In the genomic region with DNA sequence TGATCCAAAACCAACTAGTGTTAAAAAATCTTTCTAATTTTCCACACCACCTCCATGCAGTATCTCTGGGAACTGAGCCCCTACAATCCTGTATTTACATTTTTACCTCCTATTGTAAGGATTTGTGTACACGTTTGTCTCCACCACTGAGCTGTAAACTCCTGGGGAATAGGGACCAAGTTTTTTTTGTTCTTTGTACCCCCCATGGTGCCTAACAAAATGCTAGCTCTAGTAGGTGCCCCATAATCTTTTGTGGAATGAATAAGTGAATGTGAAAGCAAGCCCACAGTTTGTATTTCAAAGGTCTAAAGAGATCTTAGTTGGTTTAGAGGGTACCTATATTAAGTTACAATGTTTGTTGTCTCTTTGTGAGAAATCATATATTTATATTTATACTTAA, we compare ENCODE assay signal across 9 cellular contexts. TPM values are rescaled to one million over a fixed set of nuclear protein-coding genes. Genes with fewer than 3 reads are reported as not detected.
DNase-seq lines count a peak whose midpoint lies in the region; ATAC-seq and TF ChIP-seq lines count a peak whose summit lies in the region.
"Had no signal": no experiment of that assay in that cellular context is flagged by ENCODE, and none has a peak within 500 bp of the region (broad histone marks: within the 10 kb centered on the region; RNA-seq: fewer than 3 reads in every experiment).

No MANE protein-coding gene starts in this region.

- DNase-seq in NCI-H1417 (lab: John Stamatoyannopoulos, UW) (peak in 2 of 3 experiments; percentile 25 to 60), NCI-H1417 treated with DMSO at 0.1 percent for 48 hours (lab: John Stamatoyannopoulos, UW) (no peak), MCF 10A (ENCODE audit: unreplicated experiment) (no peak), mesendoderm (no peak), suprapubic skin (ENCODE audit: low spot score in 2 of 2) (no peak), NCI-H510A (lab: John Stamatoyannopoulos, UW) (no peak)
- DNase-seq in activated naive CD4-positive, alpha-beta T cell (lab: John Stamatoyannopoulos, UW), result no peak
- DNase-seq: 8988T had no signal

- no peak overlapping the region for H2BK5ac ChIP-seq in mesendoderm (ENCODE audit: low read length)

- H3K27ac Mint-ChIP-seq in MCF 10A (ENCODE audit: low read depth, unreplicated experiment), result no peak overlapping the region

- no CpG with 5 or more reads among the region's 1 CpG for WGBS in mesendoderm (ENCODE audit: extremely low coverage, insufficient coverage, low lambda C conversion rate)
- 69% methylated on average over 1 of the region's 1 CpG for WGBS in suprapubic skin

- peaks cover 4% of the 10 kb centered on the region for H3K79me1 ChIP-seq in mesendoderm (ENCODE audit: low read length)

- no peaks in the 10 kb centered on the region for H3K36me3 ChIP-seq in mesendoderm (ENCODE audit: control insufficient read depth, insufficient read depth, low read length)
- no peaks in the 10 kb centered on the region for H3K36me3 ChIP-seq in suprapubic skin

- POLR2A ChIA-PET in MCF 10A (lab: Yijun Ruan, JAX), result interaction anchor here (0.6 to 4.6 kb wide), 8 partner anchors 9 to 59 kb away, joined by 3 to 70 read pairs (median 13); no protein-coding TSS in a partner anchor

- TF ChIP-seq POLR2A in suprapubic skin (IDR thresholded peaks at IDR 0.05), result no peak

- H3K4me3 ChIP-seq in mesendoderm (ENCODE audit: low read length) (no peak overlapping the region), suprapubic skin (peak overlapping the region; percentile 74)

- H3K4me3 Mint-ChIP-seq in MCF 10A (ENCODE audit: unreplicated experiment), result peak overlapping the region; percentile 91

- no peak overlapping the region for H4K8ac ChIP-seq in mesendoderm (ENCODE audit: low read depth, low read length)

- H3K4ac ChIP-seq in mesendoderm (ENCODE audit: low read depth, low read length), result no peak overlapping the region

- H3K36me3 Mint-ChIP-seq in MCF 10A (ENCODE audit: insufficient read depth, unreplicated experiment), result no peaks in the 10 kb centered on the region

- no peak overlapping the region for H3K4me2 ChIP-seq in mesendoderm (ENCODE audit: low read length)

- H3K4me1 ChIP-seq in mesendoderm (ENCODE audit: control insufficient read depth, low read depth, low read length) (peaks cover 5% of the 10 kb centered on the region), suprapubic skin (peaks cover 38% of the 10 kb centered on the region)

- H3K27me3 Mint-ChIP-seq in MCF 10A (ENCODE audit: insufficient read depth, unreplicated experiment), result no peaks in the 10 kb centered on the region

- no peak overlapping the region for H2AK5ac ChIP-seq in mesendoderm (ENCODE audit: low read length)

- H3K79me2 ChIP-seq in mesendoderm (ENCODE audit: control insufficient read depth, insufficient read depth, low read length), result peaks cover 25% of the 10 kb centered on the region

- H3K4me1 Mint-ChIP-seq in MCF 10A (ENCODE audit: insufficient read depth, unreplicated experiment), result peaks cover 19% of the 10 kb centered on the region

- no peaks in the 10 kb centered on the region for H3K9me3 Mint-ChIP-seq in MCF 10A (ENCODE audit: unreplicated experiment)

- peak overlapping the region; percentile 80 for H2BK15ac ChIP-seq in mesendoderm (replicated peaks; ENCODE audit: low read depth)

- H2BK120ac ChIP-seq in mesendoderm (ENCODE audit: low read depth, low read length), result no peak overlapping the region

- no peak for TF ChIP-seq CTCF in MCF 10A (IDR thresholded peaks at IDR 0.05; ENCODE audit: unreplicated experiment)
- TF ChIP-seq CTCF in suprapubic skin (IDR thresholded peaks at IDR 0.05), result no peak

- H3K9me3 ChIP-seq in suprapubic skin, result no peaks in the 10 kb centered on the region

- TF ChIP-seq EP300 in suprapubic skin (IDR thresholded peaks at IDR 0.05), result no peak

- intact Hi-C loops in MCF 10A (cut with micrococcal nuclease), result loop anchor here (2.0 to 5.0 kb wide), 3 partner anchors 34 to 149 kb away; no protein-coding TSS in a partner anchor

- H4K5ac ChIP-seq in mesendoderm (ENCODE audit: low read length), result no peak overlapping the region

- no peak overlapping the region for H3K56ac ChIP-seq in mesendoderm (ENCODE audit: low read length)

- ATAC-seq in HG03442 (IDR thresholded peaks at IDR 0.05; ENCODE audit: unreplicated experiment), result no peak

- no peak overlapping the region for H3K9ac ChIP-seq in mesendoderm (ENCODE audit: low read length)

- no peaks in the 10 kb centered on the region for H3K27me3 ChIP-seq in mesendoderm (ENCODE audit: insufficient read depth, low read length, poor library complexity)
- no peaks in the 10 kb centered on the region for H3K27me3 ChIP-seq in suprapubic skin

- CTCF ChIA-PET in MCF 10A (lab: Yijun Ruan, JAX), result interaction anchor here (1.6 to 2.7 kb wide), 5 partner anchors 59 to 116 kb away, joined by 6 to 20 read pairs (median 12); no protein-coding TSS in a partner anchor

- peak overlapping the region; percentile 92 for H3K18ac ChIP-seq in mesendoderm (ENCODE audit: low read length)

- H3K23ac ChIP-seq in mesendoderm (ENCODE audit: low read length), result no peak overlapping the region

- H3K27ac ChIP-seq in mesendoderm (ENCODE audit: low read depth, low read length) (no peak overlapping the region), suprapubic skin (no peak overlapping the region)

- BruUV-seq in MCF 10A (replicated peaks; lab: Mats Ljungman, UMichigan), result no TSS peak

RNA-seq across cellular contexts. Expression of a gene that starts 0.9 kb away (rescaled TPM):
- total RNA-seq in MCF 10A (2022) (34.7 and 37.8 TPM in 2 replicates), suprapubic skin (10 to 100 TPM; 62.3 to 75.0 (median 70.0) TPM)
- polyA plus RNA-seq in mesendoderm (2013, experiment 1 of 2), result 136 TPM
- 138 TPM for polyA plus RNA-seq in mesendoderm (2013, experiment 2 of 2)

Comparison
In these comparisons a context has a peak if more than half of its experiments do, and no peak if none do; other contexts are left out.
1. DNase-seq: peak in NCI-H1417 (2 of 3); none in NCI-H1417 treated with DMSO at 0.1 percent for 48 hours (single experiment), MCF 10A (single experiment), mesendoderm (single experiment), suprapubic skin (0 of 2), NCI-H510A (single experiment) and activated naive CD4-positive, alpha-beta T cell (0 of 4).